Comparison of ENCODE assay signal across 20 cellular contexts in genomic region chr3:7728566-7729519, GRCh38.
DNase-seq lines count a peak whose midpoint lies in the region; ATAC-seq, FAIRE-seq and TF ChIP-seq lines count a peak whose summit lies in the region.
"Had no signal": no experiment of that assay in that cellular context is flagged by ENCODE, and none has a peak within 500 bp of the region (broad histone marks: within the 10 kb centered on the region; RNA-seq: fewer than 3 reads in every experiment).

No MANE protein-coding gene starts in this region.

- H3K4me3 ChIP-seq in right lobe of liver (no peak overlapping the region), HepG2 (replicated peaks in 1 of 3; ENCODE audit: insufficient read depth in 1 of 3, low read depth in 2 of 3, low read length in 3 of 3) (no peak overlapping the region), sigmoid colon (no peak overlapping the region), kidney (ENCODE audit: low read length in 2 of 2) (no peak overlapping the region)
- H3K4me3 ChIP-seq: K562 had no signal

- no peaks in the 10 kb centered on the region for H3K79me2 ChIP-seq in HepG2 (ENCODE audit: insufficient read depth, low read length)

- TF ChIP-seq POLR2A in right lobe of liver (IDR thresholded peaks at IDR 0.05) (no peak), HepG2 (IDR thresholded peaks at IDR 0.05; ENCODE audit: insufficient read depth in 1 of 2, low read depth in 2 of 2, low read length in 2 of 2) (no peak), sigmoid colon (IDR thresholded peaks at IDR 0.05) (no peak)

- no peak overlapping the region for H3K4me2 ChIP-seq in HepG2 (ENCODE audit: low read depth, low read length)

- H3K9ac ChIP-seq in HepG2 (ENCODE audit: insufficient read depth, low read depth, low read length) (no peak overlapping the region), kidney (ENCODE audit: low read length in 2 of 2) (no peak overlapping the region)

- TF ChIP-seq CTCF in right lobe of liver (IDR thresholded peaks at IDR 0.05) (no peak), HepG2 (CRISPR knock-in tag; IDR thresholded peaks at IDR 0.05) (no peak), sigmoid colon (IDR thresholded peaks at IDR 0.05) (no peak), kidney (IDR thresholded peaks at IDR 0.05; ENCODE audit: borderline replicate concordance, extremely low read depth, insufficient read depth) (no peak)

- intact Hi-C loops in right lobe of liver (cut with DNase I) = no loop called here
- intact Hi-C loops in HepG2 (cut with micrococcal nuclease; ENCODE audit: unreplicated experiment) = no loop called here
- intact Hi-C loops in sigmoid colon (cut with DNase I) = no loop called here
- intact Hi-C loops in kidney (cut with DNase I) = no loop called here

- POLR2A ChIA-PET in HepG2 (lab: Yijun Ruan, JAX) = no interaction called here

- BruUV-seq in HepG2 (replicated peaks; lab: Mats Ljungman, UMichigan) = no TSS peak

- H2AFZ ChIP-seq in HepG2 (ENCODE audit: low read length) = no peak overlapping the region

- H3K27ac ChIP-seq in right lobe of liver (no peak overlapping the region), HepG2 (ENCODE audit: extremely low read length, insufficient read depth, low read length) (no peak overlapping the region), sigmoid colon (no peak overlapping the region), kidney (ENCODE audit: low read depth in 2 of 2, low read length in 2 of 2) (no peak overlapping the region)
- H3K27ac ChIP-seq: 22Rv1, RWPE1 had no signal

- in situ Hi-C loops in HepG2 (cut with HindIII; ENCODE audit: extremely low pct_ligation_motif_present, low pct_unique_long_range_greater_than_20kb) = no loop called here

- WGBS in right lobe of liver (ENCODE audit: insufficient coverage, low coverage, low lambda C conversion rate, missing lambda C conversion rate) = 81% methylated on average over 5 of the region's 7 CpGs
- 15% methylated on average over 7 of the region's 7 CpGs for WGBS in HepG2 (ENCODE audit: low lambda C conversion rate)
- WGBS in sigmoid colon, 2 donors = 81 to 88% methylated on average over 7 of the region's 7 CpGs

- TF ChIP-seq RAD21 in HepG2 (CRISPR knock-in tag; IDR thresholded peaks at IDR 0.05) = no peak

- no peak for DNase-seq in right lobe of liver
- DNase-seq in HepG2 (ENCODE audit: low spot score) = no peak
- peak; percentile 53 to 54 for DNase-seq in NCI-H526 (lab: John Stamatoyannopoulos, UW)
- peak; percentile 12 for DNase-seq in kidney tubule cell (ENCODE audit: low spot score)
- no peak for DNase-seq in RKO (ENCODE audit: low spot score)
- no peak for DNase-seq in sigmoid colon
- DNase-seq in kidney = no peak
- DNase-seq: DMS 273 treated with DMSO at 0.1 percent for 48 hours, GF-D8, H7, NCI-H1105, NCI-H2081 treated with DMSO at 0.1 percent for 48 hours, NCI-H82, SIG-M5 had no signal

- ATAC-seq in right lobe of liver = peak; percentile 53 to 72 (median 60)
- no peak for ATAC-seq in HepG2
- no peak for ATAC-seq in HG02840 (IDR thresholded peaks at IDR 0.05; ENCODE audit: low FRiP score, unreplicated experiment)
- ATAC-seq: K562, SK-N-SH treated with all-trans-retinoic acid at 6 μM for 48 hours had no signal

- FAIRE-seq in HepG2 (lab: Jason Lieb, UNC) (no peak), kidney (lab: Jason Lieb, UNC) (no peak)
- FAIRE-seq: GM12891, K562 had no signal

- H3K9me3 ChIP-seq in right lobe of liver = no peaks in the 10 kb centered on the region
- peaks cover 7% of the 10 kb centered on the region; the same call in 1 of the 2 replicates for H3K9me3 ChIP-seq in HepG2 (ENCODE audit: low read length)
- no peaks in the 10 kb centered on the region for H3K9me3 ChIP-seq in sigmoid colon
- no peaks in the 10 kb centered on the region for H3K9me3 ChIP-seq in kidney (ENCODE audit: control insufficient read depth in 1 of 2, low read length in 2 of 2)

- H3K36me3 ChIP-seq in right lobe of liver = no peaks in the 10 kb centered on the region
- H3K36me3 ChIP-seq in HepG2 (replicated peaks in 1 of 2; ENCODE audit: control insufficient read depth in 1 of 2, insufficient read depth in 2 of 2, low read length in 2 of 2) = no peaks in the 10 kb centered on the region
- no peaks in the 10 kb centered on the region for H3K36me3 ChIP-seq in sigmoid colon
- H3K36me3 ChIP-seq in kidney (ENCODE audit: control insufficient read depth in 1 of 2, insufficient read depth in 2 of 2, low read length in 2 of 2) = no peaks in the 10 kb centered on the region

- no peaks in the 10 kb centered on the region for H4K20me1 ChIP-seq in HepG2 (ENCODE audit: insufficient read depth, low read length)

- H3K27me3 ChIP-seq in right lobe of liver (no peaks in the 10 kb centered on the region), HepG2 (ENCODE audit: control insufficient read depth in 1 of 2, insufficient read depth in 2 of 2, low read length in 2 of 2) (no peaks in the 10 kb centered on the region), sigmoid colon (no peaks in the 10 kb centered on the region)

- TF ChIP-seq EP300 in HepG2 (IDR thresholded peaks at IDR 0.05; ENCODE audit: low read depth in 2 of 2, low read length in 2 of 2) = no peak
- no peak for TF ChIP-seq EP300 in HepG2 (CRISPR knock-in tag; IDR thresholded peaks at IDR 0.05; ENCODE audit: borderline replicate concordance)
- TF ChIP-seq EP300 in sigmoid colon (IDR thresholded peaks at IDR 0.05) = no peak

- CTCF ChIA-PET in HepG2 (lab: Yijun Ruan, JAX; ENCODE audit: low intra/inter-chr PET ratio, low total read pairs) = no interaction called here

- H3K4me1 ChIP-seq in right lobe of liver (no peaks in the 10 kb centered on the region), HepG2 (ENCODE audit: insufficient read depth, low read length) (no peaks in the 10 kb centered on the region), sigmoid colon (no peaks in the 10 kb centered on the region), kidney (ENCODE audit: control insufficient read depth in 1 of 2, insufficient read depth in 1 of 2, low read depth in 1 of 2, low read length in 2 of 2) (no peaks in the 10 kb centered on the region)

TF ChIP-seq in HepG2, 621 proteins besides CTCF, POLR2A, EP300 and RAD21:
- TF ChIP-seq, protein P1, sequence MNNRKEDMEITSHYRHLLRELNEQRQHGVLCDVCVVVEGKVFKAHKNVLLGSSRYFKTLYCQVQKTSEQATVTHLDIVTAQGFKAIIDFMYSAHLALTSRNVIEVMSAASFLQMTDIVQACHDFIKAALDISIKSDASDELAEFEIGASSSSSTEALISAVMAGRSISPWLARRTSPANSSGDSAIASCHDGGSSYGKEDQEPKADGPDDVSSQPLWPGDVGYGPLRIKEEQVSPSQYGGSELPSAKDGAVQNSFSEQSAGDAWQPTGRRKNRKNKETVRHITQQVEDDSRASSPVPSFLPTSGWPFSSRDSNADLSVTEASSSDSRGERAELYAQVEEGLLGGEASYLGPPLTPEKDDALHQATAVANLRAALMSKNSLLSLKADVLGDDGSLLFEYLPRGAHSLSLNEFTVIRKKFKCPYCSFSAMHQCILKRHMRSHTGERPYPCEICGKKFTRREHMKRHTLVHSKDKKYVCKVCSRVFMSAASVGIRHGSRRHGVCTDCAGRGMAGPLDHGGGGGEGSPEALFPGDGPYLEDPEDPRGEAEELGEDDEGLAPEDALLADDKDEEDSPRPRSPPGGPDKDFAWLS (CRISPR knock-in tag; IDR thresholded peaks at IDR 0.05; ENCODE audit: borderline replicate concordance) = no peak
- TF ChIP-seq ZNF878 (CRISPR knock-in tag; IDR thresholded peaks at IDR 0.05) = no peak
- TF ChIP-seq ZNF501 (CRISPR knock-in tag; IDR thresholded peaks at IDR 0.05) = no peak
- no peak for TF ChIP-seq ZNF367 (CRISPR knock-in tag; IDR thresholded peaks at IDR 0.05; ENCODE audit: borderline replicate concordance)
- no peak for TF ChIP-seq GMEB2 (CRISPR knock-in tag; IDR thresholded peaks at IDR 0.05; ENCODE audit: low read depth)
- TF ChIP-seq HMGA1 (CRISPR knock-in tag; conservative IDR thresholded peaks at IDR 0.05) = no peak
- no peak for TF ChIP-seq ZNF136 (CRISPR knock-in tag; IDR thresholded peaks at IDR 0.05; ENCODE audit: low read depth)
- no peak for TF ChIP-seq ZFP62 (CRISPR knock-in tag; IDR thresholded peaks at IDR 0.05)
- no peak for TF ChIP-seq ZNF543 (CRISPR knock-in tag; IDR thresholded peaks at IDR 0.05)
- TF ChIP-seq, protein P2, sequence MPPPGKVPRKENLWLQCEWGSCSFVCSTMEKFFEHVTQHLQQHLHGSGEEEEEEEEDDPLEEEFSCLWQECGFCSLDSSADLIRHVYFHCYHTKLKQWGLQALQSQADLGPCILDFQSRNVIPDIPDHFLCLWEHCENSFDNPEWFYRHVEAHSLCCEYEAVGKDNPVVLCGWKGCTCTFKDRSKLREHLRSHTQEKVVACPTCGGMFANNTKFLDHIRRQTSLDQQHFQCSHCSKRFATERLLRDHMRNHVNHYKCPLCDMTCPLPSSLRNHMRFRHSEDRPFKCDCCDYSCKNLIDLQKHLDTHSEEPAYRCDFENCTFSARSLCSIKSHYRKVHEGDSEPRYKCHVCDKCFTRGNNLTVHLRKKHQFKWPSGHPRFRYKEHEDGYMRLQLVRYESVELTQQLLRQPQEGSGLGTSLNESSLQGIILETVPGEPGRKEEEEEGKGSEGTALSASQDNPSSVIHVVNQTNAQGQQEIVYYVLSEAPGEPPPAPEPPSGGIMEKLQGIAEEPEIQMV (CRISPR knock-in tag; IDR thresholded peaks at IDR 0.05; ENCODE audit: low read depth) = no peak

Comparison
In these comparisons a context has a peak if more than half of its experiments do, and no peak if none do; other contexts are left out.
1. ATAC-seq: peak in right lobe of liver (4 of 4); none in HepG2 (single experiment) and HG02840 (single experiment).
2. DNase-seq: peak in NCI-H526 (2 of 2) and kidney tubule cell (single experiment); none in right lobe of liver (0 of 3), HepG2 (single experiment), RKO (single experiment), sigmoid colon (single experiment) and kidney (single experiment).